ENCODE assay signal across 24 cellular contexts in the genomic region with DNA sequence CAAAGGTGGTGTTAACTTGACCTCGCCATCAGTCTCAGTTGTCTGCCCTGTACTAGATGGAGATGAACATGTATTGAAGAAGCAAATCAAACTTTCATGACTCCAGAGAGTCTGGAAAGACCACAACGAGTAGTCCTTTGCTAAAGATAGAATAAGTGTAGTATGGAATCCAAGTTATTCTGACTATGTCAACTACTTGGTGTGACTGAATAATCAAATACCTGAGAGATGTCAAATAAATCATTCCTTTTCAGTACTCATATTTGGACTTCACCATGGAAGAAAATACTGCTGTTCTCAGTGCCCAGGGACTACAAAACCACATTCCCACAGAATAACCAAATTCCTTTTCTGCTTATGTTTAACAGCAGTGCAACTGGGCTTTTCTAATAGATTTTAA.
A peak's percentile ranks its signal among the peaks of the same experiment; 100 is the strongest.
DNase-seq lines count a peak whose midpoint lies in the region; ATAC-seq and TF ChIP-seq lines count a peak whose summit lies in the region.
"Had no signal": no experiment of that assay in that cellular context is flagged by ENCODE, and none has a peak within 500 bp of the region (broad histone marks: within the 10 kb centered on the region; RNA-seq: fewer than 3 reads in every experiment).

No MANE protein-coding gene starts in this region.

- DNase-seq in EL (peak; percentile 69), SJSA1 (ENCODE audit: low read depth in 1 of 2, low spot score in 2 of 2) (peak in 1 of 2 experiments; percentile 61), fibroblast of the aortic adventitia (ENCODE audit: low read depth) (peak; percentile 10), thoracic aorta (ENCODE audit: low spot score) (no peak), H9 (no peak)
- DNase-seq: activated CD4-positive, alpha-beta T cell treated with anti-CD3 and anti-CD28 coated beads, Interleukin-2, amount 50 U/mL, for 4 hours; activated naive CD4-positive, alpha-beta T cell treated with anti-CD3 and anti-CD28 coated beads, Interleukin-2, amount 50 U/mL, for 16 hours; activated T-cell treated with anti-CD3 and anti-CD28 coated beads for 4 hours; effector CD4-positive, alpha-beta T cell; hippocampal formation; left cardiac atrium; MG63; mucosa of descending colon; NCI-H1694; NCI-H446; NK-92 treated with Interleukin-12 subunit alpha and Interleukin-12 subunit beta, amount 100 ng/mL, for 24 hours; nucleus accumbens; right lobe of liver; stimulated activated CD4-positive, alpha-beta T cell treated with anti-CD3 and anti-CD28 coated beads, Interleukin-2, amount 100 ng/mL, for 24 hours; T-cell had no signal

- H3K9me3 Mint-ChIP-seq in H9: peaks cover 0 to 6% of the 10 kb centered on the region in 2 experiments; a peak in 3 of 5 replicates

- no peaks in the 10 kb centered on the region for H3K79me1 ChIP-seq in H9 (ENCODE audit: insufficient read depth, low read depth, low read length, poor library complexity, severe bottlenecking)

- H3K14ac ChIP-seq in H9 (ENCODE audit: insufficient read depth, low read length): no peak overlapping the region

- no peak overlapping the region for H3K4me3 Mint-ChIP-seq in H9
- H3K4me3 Mint-ChIP-seq: CD14-positive monocyte, T-cell had no signal

- ATAC-seq in thoracic aorta (ENCODE audit: insufficient number of reproducible peaks, low FRiP score, low read depth) (peak; percentile 54), HG03196 (IDR thresholded peaks at IDR 0.05; ENCODE audit: unreplicated experiment) (no peak), GM21786 (IDR thresholded peaks at IDR 0.05; ENCODE audit: unreplicated experiment) (no peak)
- ATAC-seq: left cardiac atrium, mucosa of descending colon, right lobe of liver, T-cell had no signal

- H3K9ac ChIP-seq in H9 (ENCODE audit: extremely low read depth, insufficient read length, low read length): no peak overlapping the region

- no peak overlapping the region for H3K23ac ChIP-seq in H9 (ENCODE audit: insufficient read length, low read depth, low read length)

- H3K56ac ChIP-seq in H9 (ENCODE audit: insufficient read length, low read depth, low read length): no peak overlapping the region

- H4K5ac ChIP-seq in H9 (ENCODE audit: insufficient read length, low read depth, low read length): no peak overlapping the region

- H2AFZ ChIP-seq in H9 (ENCODE audit: low read length): no peak overlapping the region

- H3K9me3 ChIP-seq in SJSA1 (replicated peaks) (no peaks in the 10 kb centered on the region), thoracic aorta (no peaks in the 10 kb centered on the region), H9 (ENCODE audit: control insufficient read depth, low read depth, low read length) (no peaks in the 10 kb centered on the region)
- H3K9me3 ChIP-seq: MG63, mucosa of descending colon, right lobe of liver had no signal

- no peaks in the 10 kb centered on the region for H4K20me1 ChIP-seq in H9 (ENCODE audit: control insufficient read depth, insufficient read depth, insufficient read length)

- H4K91ac ChIP-seq in H9 (ENCODE audit: insufficient read length, low read depth, low read length): no peak overlapping the region

- no peaks in the 10 kb centered on the region for H3K27me3 ChIP-seq in SJSA1 (replicated peaks)
- no peaks in the 10 kb centered on the region for H3K27me3 ChIP-seq in thoracic aorta (replicated peaks; ENCODE audit: insufficient read depth)
- no peaks in the 10 kb centered on the region for H3K27me3 ChIP-seq in H9 (ENCODE audit: insufficient read depth, low read length)
- H3K27me3 ChIP-seq: MG63, right lobe of liver had no signal

- no peaks in the 10 kb centered on the region for H3K27me3 Mint-ChIP-seq in H9 (ENCODE audit: low read depth)
- H3K27me3 Mint-ChIP-seq: T-cell had no signal

- no peak overlapping the region for H2BK15ac ChIP-seq in H9 (ENCODE audit: low read depth, low read length)

- H3K27ac Mint-ChIP-seq in H9: no peak overlapping the region
- H3K27ac Mint-ChIP-seq: CD14-positive monocyte, T-cell had no signal

- no peak overlapping the region for H2BK120ac ChIP-seq in H9 (ENCODE audit: low read depth, low read length, poor library complexity, severe bottlenecking)

- H3K36me3 Mint-ChIP-seq in H9 (ENCODE audit: insufficient read depth in 1 of 3, low read depth in 3 of 3): peaks cover 6 to 22% (median 16%) of the 10 kb centered on the region in 3 experiments

- H3T11ph ChIP-seq in H9 (ENCODE audit: low read length): no peak overlapping the region

- TF ChIP-seq CTCF in fibroblast of the aortic adventitia (IDR thresholded peaks at IDR 0.05; ENCODE audit: insufficient read depth, low read length) (no peak), thoracic aorta (IDR thresholded peaks at IDR 0.05) (no peak), H9 (conservative IDR thresholded peaks at IDR 0.05) (no peak)

- H3K23me2 ChIP-seq in H9 (ENCODE audit: insufficient read length, low read depth, low read length, poor library complexity, severe bottlenecking): no peaks in the 10 kb centered on the region

- no peak overlapping the region for H2BK12ac ChIP-seq in H9 (ENCODE audit: insufficient read length, low read depth, low read length)

- no peak overlapping the region for H3K4me3 ChIP-seq in SJSA1
- H3K4me3 ChIP-seq in fibroblast of the aortic adventitia (ENCODE audit: low read depth, low read length): no peak overlapping the region
- H3K4me3 ChIP-seq in thoracic aorta: no peak overlapping the region
- H3K4me3 ChIP-seq: MG63, mucosa of descending colon, right lobe of liver had no signal

- H2AK5ac ChIP-seq in H9 (ENCODE audit: insufficient read length, low read length): no peak overlapping the region

- no peak overlapping the region for H3K4me2 ChIP-seq in H9 (ENCODE audit: insufficient read depth, insufficient read length, low read length)

- H3K36me3 ChIP-seq in SJSA1 (no peaks in the 10 kb centered on the region), thoracic aorta (no peaks in the 10 kb centered on the region)
- H3K36me3 ChIP-seq: MG63, right lobe of liver had no signal

- H3K4me1 ChIP-seq in SJSA1 (replicated peaks): peaks cover 20% of the 10 kb centered on the region
- peaks cover 41 to 53% of the 10 kb centered on the region in 2 donors for H3K4me1 ChIP-seq in thoracic aorta (ENCODE audit: control insufficient read depth in 1 of 2, low read depth in 2 of 2)
- H3K4me1 ChIP-seq in H9 (ENCODE audit: insufficient read depth, low read length): peaks cover 4% of the 10 kb centered on the region; the same call in 1 of the 2 replicates
- H3K4me1 ChIP-seq: right lobe of liver had no signal

- no peak overlapping the region for H2BK5ac ChIP-seq in H9 (ENCODE audit: insufficient read length, low read length)

- H4K8ac ChIP-seq in H9 (replicated peaks; ENCODE audit: insufficient read length, low read depth, low read length): no peak overlapping the region

- H3K18ac ChIP-seq in H9 (ENCODE audit: insufficient read length, low read depth, low read length): no peak overlapping the region

- H3K79me2 ChIP-seq in H9 (ENCODE audit: insufficient read depth, low read length): no peaks in the 10 kb centered on the region

- H2BK20ac ChIP-seq in H9 (ENCODE audit: low read depth, low read length, poor library complexity, severe bottlenecking): no peak overlapping the region

- peak overlapping the region; percentile 56 for H3K27ac ChIP-seq in SJSA1
- H3K27ac ChIP-seq in thoracic aorta: peak overlapping the region; percentile 38 to 54
- no peak overlapping the region for H3K27ac ChIP-seq in H9 (ENCODE audit: insufficient read length, low read depth, low read length)
- H3K27ac ChIP-seq: right lobe of liver, RWPE1 had no signal

- no peak overlapping the region for H3K4ac ChIP-seq in H9 (ENCODE audit: low read depth, low read length)

- peaks cover 25 to 32% of the 10 kb centered on the region in 2 experiments for H3K4me1 Mint-ChIP-seq in H9
- H3K4me1 Mint-ChIP-seq: T-cell had no signal

- WGBS in H9 (ENCODE audit: extremely low coverage, insufficient read length, low lambda C conversion rate): no CpG with 5 or more reads among the region's 2 CpGs

Comparison
In these comparisons a context has a peak if more than half of its experiments do, and no peak if none do; other contexts are left out.
1. DNase-seq: peak in EL (single experiment) and fibroblast of the aortic adventitia (single experiment); none in thoracic aorta (single experiment) and H9 (single experiment).